ENCODE assay signal across 13 cellular contexts in the genomic region with DNA sequence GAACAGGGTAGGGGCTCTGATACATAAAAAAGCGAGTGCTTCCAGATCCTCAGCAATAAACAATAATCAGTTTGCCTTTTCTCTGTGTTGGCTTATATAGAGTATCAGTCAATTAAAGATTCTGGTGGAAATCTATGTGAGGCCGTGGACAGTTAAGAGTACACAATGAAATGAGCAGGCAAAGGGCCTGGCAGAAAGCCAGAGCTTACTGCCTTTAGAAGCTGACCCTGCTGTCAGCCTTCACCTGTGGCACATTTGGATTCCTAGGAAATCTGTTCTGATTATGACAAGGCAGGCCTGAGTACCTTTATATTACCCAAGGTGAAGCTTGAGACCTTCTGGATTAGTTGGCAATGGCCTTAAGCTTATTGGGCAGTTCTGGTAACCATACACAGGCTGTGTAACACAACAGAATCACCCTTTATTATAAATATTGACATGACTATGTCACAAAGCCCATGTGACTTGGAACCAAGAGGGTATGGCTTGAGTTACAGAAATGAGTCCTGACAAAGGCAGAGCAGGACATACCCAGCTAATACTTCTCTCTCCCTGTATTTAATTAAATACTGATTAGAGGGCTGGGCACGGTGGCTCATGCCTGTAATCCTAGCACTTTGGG. TPM values are rescaled to one million over a fixed set of nuclear protein-coding genes. Genes with fewer than 3 reads are reported as not detected.
DNase-seq lines count a peak whose midpoint lies in the region; ATAC-seq and TF ChIP-seq lines count a peak whose summit lies in the region.
"Had no signal": no experiment of that assay in that cellular context is flagged by ENCODE, and none has a peak within 500 bp of the region (broad histone marks: within the 10 kb centered on the region; RNA-seq: fewer than 3 reads in every experiment).

No MANE protein-coding gene starts in this region.

- H3K36me3 ChIP-seq in transverse colon, result peaks cover 0 to 13% (median 5%) of the 10 kb centered on the region in 4 donors

- no peak for TF ChIP-seq POLR2A in transverse colon (IDR thresholded peaks at IDR 0.05)

- in situ Hi-C loops in transverse colon (cut with MboI; ENCODE audit: low pct_ligation_motif_present in 1 of 4, low pct_unique_long_range_greater_than_20kb in 1 of 4, low sequenced_read_pairs in 3 of 4), result loop anchor here in 3 of 4 donors (25.0 kb wide), 2 partner anchors 140 to 310 kb away; partner anchors contain the start of genes PRSS50 (in 2 of the 3), TMIE (in 2 of the 3) and SETD2 (in 1 of the 3)

- no peak overlapping the region for H3K4me3 Mint-ChIP-seq in activated naive CD4-positive, alpha-beta T cell treated with anti-CD3 and anti-CD28 coated beads, Interleukin-2, amount 50 U/mL, for 24 hours
- no peak overlapping the region for H3K4me3 Mint-ChIP-seq in activated naive CD4-positive, alpha-beta T cell treated with anti-CD3 and anti-CD28 coated beads, Interleukin-2, amount 10 ng/mL, durations not matched to agents 7 days and 5 days
- H3K4me3 Mint-ChIP-seq: WTC11 had no signal

- no peak overlapping the region for H3K4me3 ChIP-seq in transverse colon
- H3K4me3 ChIP-seq: colonic mucosa had no signal

- H3K4me1 Mint-ChIP-seq in activated naive CD4-positive, alpha-beta T cell treated with anti-CD3 and anti-CD28 coated beads, Interleukin-2, amount 50 U/mL, for 24 hours, result peaks cover 57% of the 10 kb centered on the region
- peaks cover 33% of the 10 kb centered on the region for H3K4me1 Mint-ChIP-seq in activated naive CD4-positive, alpha-beta T cell treated with anti-CD3 and anti-CD28 coated beads, Interleukin-2, amount 10 ng/mL, durations not matched to agents 7 days and 5 days

- ATAC-seq in left cardiac atrium, result peak; percentile 23 to 27
- no peak for ATAC-seq in GM21723 (IDR thresholded peaks at IDR 0.05; ENCODE audit: unreplicated experiment)
- ATAC-seq: WTC11 had no signal

- H3K9me3 ChIP-seq in transverse colon, result no peaks in the 10 kb centered on the region
- H3K9me3 ChIP-seq: colonic mucosa had no signal

- peaks cover 8 to 22% (median 14%) of the 10 kb centered on the region in 4 donors for H3K4me1 ChIP-seq in transverse colon
- H3K4me1 ChIP-seq: colonic mucosa had no signal

- peak overlapping the region; percentile 41 for H3K27ac Mint-ChIP-seq in activated naive CD4-positive, alpha-beta T cell treated with anti-CD3 and anti-CD28 coated beads, Interleukin-2, amount 50 U/mL, for 24 hours
- no peak overlapping the region for H3K27ac Mint-ChIP-seq in activated naive CD4-positive, alpha-beta T cell treated with anti-CD3 and anti-CD28 coated beads, Interleukin-2, amount 10 ng/mL, durations not matched to agents 7 days and 5 days
- H3K27ac Mint-ChIP-seq: WTC11 had no signal

- H3K27ac ChIP-seq in transverse colon, result peak overlapping the region; percentile 46 to 70 (median 54)
- H3K27ac ChIP-seq: colonic mucosa, RWPE1 had no signal

- H3K9me3 Mint-ChIP-seq in activated naive CD4-positive, alpha-beta T cell treated with anti-CD3 and anti-CD28 coated beads, Interleukin-2, amount 50 U/mL, for 24 hours, result no peaks in the 10 kb centered on the region
- H3K9me3 Mint-ChIP-seq in activated naive CD4-positive, alpha-beta T cell treated with anti-CD3 and anti-CD28 coated beads, Interleukin-2, amount 10 ng/mL, durations not matched to agents 7 days and 5 days, result no peaks in the 10 kb centered on the region
- H3K9me3 Mint-ChIP-seq: WTC11 had no signal

- no peaks in the 10 kb centered on the region for H3K27me3 Mint-ChIP-seq in activated naive CD4-positive, alpha-beta T cell treated with anti-CD3 and anti-CD28 coated beads, Interleukin-2, amount 50 U/mL, for 24 hours
- no peaks in the 10 kb centered on the region for H3K27me3 Mint-ChIP-seq in activated naive CD4-positive, alpha-beta T cell treated with anti-CD3 and anti-CD28 coated beads, Interleukin-2, amount 10 ng/mL, durations not matched to agents 7 days and 5 days

- H3K36me3 Mint-ChIP-seq in activated naive CD4-positive, alpha-beta T cell treated with anti-CD3 and anti-CD28 coated beads, Interleukin-2, amount 50 U/mL, for 24 hours, result peaks cover 17% of the 10 kb centered on the region
- peaks cover 26% of the 10 kb centered on the region for H3K36me3 Mint-ChIP-seq in activated naive CD4-positive, alpha-beta T cell treated with anti-CD3 and anti-CD28 coated beads, Interleukin-2, amount 10 ng/mL, durations not matched to agents 7 days and 5 days

- 33 to 44% methylated on average over 3 of the region's 3 CpGs for WGBS in transverse colon (ENCODE audit: low coverage in 1 of 2), 2 donors

- intact Hi-C loops in left cardiac atrium (cut with DNase I), result no loop called here
- intact Hi-C loops in transverse colon (cut with DNase I; ENCODE audit: low total_unique reads), result no loop called here

- CTCF ChIA-PET in activated naive CD4-positive, alpha-beta T cell treated with anti-CD3 and anti-CD28 coated beads, Interleukin-2, amount 10 ng/mL, durations not matched to agents 7 days and 5 days (lab: Charles Lee), result interaction anchor here (1.7 kb wide), 1 partner anchor 128 kb away, joined by 3 read pairs; no protein-coding TSS in a partner anchor

- H3K27me3 ChIP-seq in transverse colon, result no peaks in the 10 kb centered on the region
- H3K27me3 ChIP-seq: colonic mucosa had no signal

- TF ChIP-seq CTCF in transverse colon (IDR thresholded peaks at IDR 0.05), result no peak

- no peak for DNase-seq in activated naive CD4-positive, alpha-beta T cell treated with anti-CD3 and anti-CD28 coated beads, Interleukin-2, amount 10 ng/mL, durations not matched to agents 7 days and 5 days
- DNase-seq in RPMI7951 (ENCODE audit: low read depth), result peak; percentile 15
- peak; percentile 28 for DNase-seq in left cardiac atrium
- peak; percentile 71 for DNase-seq in transverse colon
- DNase-seq in NOMO-1 treated with dmso at 0.1 percent for 144 hours (lab: John Stamatoyannopoulos, UW; ENCODE audit: unreplicated experiment), result no peak
- no peak for DNase-seq in NCI-H526 treated with DMSO at 0.1 percent for 48 hours (lab: John Stamatoyannopoulos, UW)
- DNase-seq: colonic mucosa; MV-4-11; stimulated activated CD4-positive, alpha-beta T cell treated with anti-CD3 and anti-CD28 coated beads, Interleukin-12 subunit alpha, Interleukin-12 subunit beta, amount 100 ng/mL, for 4 hours had no signal

- no peak for TF ChIP-seq EP300 in transverse colon (IDR thresholded peaks at IDR 0.05; ENCODE audit: low read depth)

RNA-seq across cellular contexts. Expression of gene NBEAL2, which starts 43.2 kb away (rescaled TPM):
- 4.1 and 6.1 TPM in 2 replicates for total RNA-seq in RPMI7951 (2014; rRNA removed; shearing (Covaris generic))
- total RNA-seq in left cardiac atrium (10 to 100 TPM; 17.1 to 23.9 TPM), transverse colon (100 to 1,000 TPM in 2 of 4 donors, 10 to 100 TPM in 2; 81.1 to 163 (median 122) TPM)

RNA-seq across cellular contexts. Expression of gene CCDC12, which starts 46.1 kb away (rescaled TPM):
- total RNA-seq in RPMI7951 (2014; rRNA removed; shearing (Covaris generic)), result 32.1 and 48.9 TPM in 2 replicates
- 10 to 100 TPM; 24.2 to 38.4 TPM for total RNA-seq in left cardiac atrium
- 10 to 100 TPM; 50.1 to 72.9 (median 53.0) TPM for total RNA-seq in transverse colon

Comparison
In these comparisons a context has a peak if more than half of its experiments do, and no peak if none do; other contexts are left out.
1. DNase-seq: peak in RPMI7951 (single experiment), left cardiac atrium (single experiment) and transverse colon (single experiment); none in activated naive CD4-positive, alpha-beta T cell treated with anti-CD3 and anti-CD28 coated beads, Interleukin-2, amount 10 ng/mL, durations not matched to agents 7 days and 5 days (single experiment), NOMO-1 treated with dmso at 0.1 percent for 144 hours (single experiment) and NCI-H526 treated with DMSO at 0.1 percent for 48 hours (single experiment).